Comparison of ENCODE assay signal across 12 cellular contexts in genomic region chr7:100124301-100125229, GRCh38. TPM values are rescaled to one million over a fixed set of nuclear protein-coding genes. Genes with fewer than 3 reads are reported as not detected.
DNase-seq lines count a peak whose midpoint lies in the region; ATAC-seq, FAIRE-seq and TF ChIP-seq lines count a peak whose summit lies in the region.
"Had no signal": no experiment of that assay in that cellular context is flagged by ENCODE, and none has a peak within 500 bp of the region (broad histone marks: within the 10 kb centered on the region; RNA-seq: fewer than 3 reads in every experiment).

No MANE protein-coding gene starts in this region.

- H3K36me3 ChIP-seq in DND-41 (ENCODE audit: insufficient read depth, low read length) = peaks cover 22% of the 10 kb centered on the region
- H3K36me3 ChIP-seq in GM23248 (ENCODE audit: low read depth) = no peaks in the 10 kb centered on the region

- H3K27me3 Mint-ChIP-seq in activated B cell treated with CpG ODN at 0.5 μM for 24 hours (no peaks in the 10 kb centered on the region), mesothelial cell of epicardium (ENCODE audit: low read depth) (no peaks in the 10 kb centered on the region)

- peaks cover 12% of the 10 kb centered on the region for H3K36me3 Mint-ChIP-seq in activated B cell treated with CpG ODN at 0.5 μM for 24 hours (ENCODE audit: low read depth)
- H3K36me3 Mint-ChIP-seq in mesothelial cell of epicardium = peaks cover 2% of the 10 kb centered on the region

- no peak overlapping the region for H3K4me3 ChIP-seq in A549
- peak overlapping the region in 1 of 2 experiments; percentile 6; a peak in 1 of 4 replicates for H3K4me3 ChIP-seq in DND-41 (ENCODE audit: low read depth in 1 of 2, low read length in 2 of 2)
- no peak overlapping the region for H3K4me3 ChIP-seq in GM23248

- DNase-seq in A549 (ENCODE audit: low read depth in 1 of 2, low spot score in 1 of 2) (no peak), DND-41 (no peak), activated B cell treated with CpG ODN at 0.5 μM for 24 hours (no peak), mesothelial cell of epicardium (ENCODE audit: low spot score in 2 of 2, unreplicated experiment in 2 of 2) (no peak), GM23248 (no peak), H4 (ENCODE audit: low spot score) (no peak), germinal center (ENCODE audit: low spot score) (no peak)
- DNase-seq: kidney, NCI-H2081, T1000 had no signal

- no peak overlapping the region for H3K4me3 Mint-ChIP-seq in activated B cell treated with CpG ODN at 0.5 μM for 24 hours
- peak overlapping the region; percentile 13 for H3K4me3 Mint-ChIP-seq in mesothelial cell of epicardium

- POLR2A ChIA-PET in A549 (lab: Yijun Ruan, JAX) = interaction anchor here (0.8 to 1.5 kb wide), 3 partner anchors 23 to 304 kb away, joined by 3 to 10 read pairs (median 3); partner anchors contain the start of genes AP4M1, LAMTOR4, MCM7 and ZCWPW1
- POLR2A ChIA-PET in activated B cell treated with CpG ODN at 0.5 μM for 24 hours (lab: Charles Lee) = interaction anchor here (0.6 to 2.9 kb wide), 5 partner anchors 24 to 245 kb away, joined by 3 to 49 read pairs (median 9); partner anchors contain the start of genes AP4M1 and MCM7

- H3K79me2 ChIP-seq in DND-41 (ENCODE audit: insufficient read depth, low read length) (peaks cover 50% of the 10 kb centered on the region), GM23248 (ENCODE audit: insufficient read depth) (peaks cover 31% of the 10 kb centered on the region)

- in situ Hi-C loops in GM23248 (cut with MboI) = no loop called here

- intact Hi-C loops in activated B cell treated with CpG ODN at 0.5 μM for 24 hours (cut with micrococcal nuclease) = no loop called here

- H3K9me3 Mint-ChIP-seq in activated B cell treated with CpG ODN at 0.5 μM for 24 hours (no peaks in the 10 kb centered on the region), mesothelial cell of epicardium (no peaks in the 10 kb centered on the region)

- FAIRE-seq in A549 (lab: Jason Lieb, UNC) = no peak
- FAIRE-seq: H54, kidney had no signal

- H3K27ac ChIP-seq in A549 = 0 out of 6 replicates have a peak overlapping the region, but pooled peaks of 1 of the 2 experiments have one; percentile 8
- no peak overlapping the region for H3K27ac ChIP-seq in DND-41 (ENCODE audit: low read length)
- H3K27ac ChIP-seq in GM23248 = no peak overlapping the region

- WGBS in A549 (ENCODE audit: missing lambda C conversion rate) = 89% methylated on average over 4 of the region's 4 CpGs
- 91 to 95% methylated on average over 4 of the region's 4 CpGs for WGBS in GM23248 (ENCODE audit: low coverage in 1 of 2, low lambda C conversion rate in 2 of 2, missing lambda C conversion rate in 2 of 2), 2 experiments

- H3K27ac Mint-ChIP-seq in activated B cell treated with CpG ODN at 0.5 μM for 24 hours = peak overlapping the region; percentile 35
- H3K27ac Mint-ChIP-seq in mesothelial cell of epicardium = peak overlapping the region; percentile 17

- no peak for TF ChIP-seq RAD21 in A549 (conservative IDR thresholded peaks at IDR 0.05 in 1 of 2, IDR thresholded peaks at IDR 0.05 in 1 of 2)

- ATAC-seq in A549 = no peak
- no peak for ATAC-seq in DND-41 (ENCODE audit: insufficient read depth, low read depth)
- ATAC-seq in activated B cell treated with CpG ODN at 0.5 μM for 24 hours (ENCODE audit: low read depth) = no peak
- ATAC-seq in GM19395 (IDR thresholded peaks at IDR 0.05; ENCODE audit: unreplicated experiment) = no peak

- H3K4me2 ChIP-seq in A549 (peak overlapping the region; percentile 62; the same call in 2 of the 3 replicates), DND-41 (ENCODE audit: insufficient read depth, low read length) (peak overlapping the region; percentile 100), GM23248 (ENCODE audit: unreplicated experiment) (no peak overlapping the region)

- no peaks in the 10 kb centered on the region for H3K27me3 ChIP-seq in DND-41 (ENCODE audit: insufficient read depth, low read length, poor library complexity)
- H3K27me3 ChIP-seq in GM23248 (replicated peaks; ENCODE audit: insufficient read depth) = no peaks in the 10 kb centered on the region

- H4K20me1 ChIP-seq in DND-41 (ENCODE audit: insufficient read depth, low read length) (no peaks in the 10 kb centered on the region), GM23248 (ENCODE audit: insufficient read depth) (no peaks in the 10 kb centered on the region)

- H3K4me1 Mint-ChIP-seq in activated B cell treated with CpG ODN at 0.5 μM for 24 hours (peaks cover 49% of the 10 kb centered on the region), mesothelial cell of epicardium (peaks cover 29% of the 10 kb centered on the region)

- H3K9me3 ChIP-seq in A549 (no peaks in the 10 kb centered on the region), DND-41 (ENCODE audit: insufficient read depth, low read length, severe bottlenecking) (no peaks in the 10 kb centered on the region), GM23248 (ENCODE audit: low read depth) (no peaks in the 10 kb centered on the region)

- H3K4me1 ChIP-seq in A549 (peaks cover 31% of the 10 kb centered on the region), DND-41 (ENCODE audit: insufficient read depth, low read length) (peaks cover 60% of the 10 kb centered on the region), GM23248 (ENCODE audit: insufficient read depth) (peaks cover 4% of the 10 kb centered on the region; the same call in 1 of the 2 replicates)

- H2AFZ ChIP-seq in DND-41 (ENCODE audit: low read depth, low read length) = no peak overlapping the region
- H2AFZ ChIP-seq in GM23248 = no peak overlapping the region

- H3F3A ChIP-seq in GM23248 (ENCODE audit: insufficient read depth) = peaks cover 8% of the 10 kb centered on the region

- no peak for TF ChIP-seq EP300 in A549 (IDR thresholded peaks at IDR 0.05)

- H3K9ac ChIP-seq in DND-41 (ENCODE audit: low read depth, low read length) (0 out of 2 replicates have a peak overlapping the region, but pooled peaks have one; percentile 7), GM23248 (no peak overlapping the region)

- TF ChIP-seq POLR2A in A549 (IDR thresholded peaks at IDR 0.05; ENCODE audit: low read length) = no peak

- TF ChIP-seq CTCF in A549 (IDR thresholded peaks at IDR 0.05) (no peak), DND-41 (IDR thresholded peaks at IDR 0.05; ENCODE audit: borderline replicate concordance, extremely low read depth, low read length, poor library complexity, severe bottlenecking) (no peak), activated B cell treated with CpG ODN at 0.5 μM for 24 hours (IDR thresholded peaks at IDR 0.05) (no peak), mesothelial cell of epicardium (IDR thresholded peaks at IDR 0.05; ENCODE audit: unreplicated experiment) (no peak)

- no peaks in the 10 kb centered on the region for H3K9me2 ChIP-seq in GM23248 (ENCODE audit: insufficient read depth)

- CTCF ChIA-PET in A549 (lab: Yijun Ruan, JAX) (interaction anchor here (0.6 to 5.6 kb wide), 8 partner anchors 7 to 283 kb away, joined by 3 to 46 read pairs (median 4); no protein-coding TSS in a partner anchor), activated B cell treated with CpG ODN at 0.5 μM for 24 hours (lab: Charles Lee) (interaction anchor here (1.2 kb wide), 1 partner anchor 221 kb away, joined by 3 read pairs; no protein-coding TSS in a partner anchor)

RNA-seq across cellular contexts. Expression of gene MBLAC1, which starts 2.2 kb away (rescaled TPM):
- 0.45 and 0.63 TPM in 2 replicates for polyA plus RNA-seq in A549 (2011; rRNA removed)
- 2.8 and 3.0 TPM in 2 replicates for polyA plus RNA-seq in A549 (2012; cell fraction: cytosol; rRNA removed)
- polyA plus RNA-seq in A549 (2012; cell fraction: nucleus; rRNA removed) = 3.8 and 3.9 TPM in 2 replicates
- 2.5 to 3.3 TPM (median 2.6 TPM) in 3 replicates for polyA plus RNA-seq in A549 (2017; fragmentation: RNase III; extraction: RNeasy Plus Mini Kit Qiagen cat#74134 plus additional on column Dnase treatment)
- 0.37 and 0.58 TPM in 2 replicates for polyA minus RNA-seq in A549 (2011; rRNA and poly(A)+ RNA removed)
- 1.9 and 2.2 TPM in 2 replicates for total RNA-seq in activated B cell treated with CpG ODN at 0.5 μM for 24 hours
- 2.9 to 3.5 TPM (median 2.9 TPM) in 3 replicates for total RNA-seq in mesothelial cell of epicardium
- total RNA-seq in GM23248 (2014; rRNA removed; shearing (Covaris generic)) = 0.43 and 1.9 TPM in 2 replicates
- polyA plus RNA-seq in GM23248 (2016; fragmentation: Nextera tagmentation; extraction: Ambion mirVana) = 1.3 TPM in 2 replicates
- 0.52 and 1.6 TPM in 2 replicates for total RNA-seq in H4 (2014; rRNA removed; shearing (Covaris generic))

RNA-seq across cellular contexts. Expression of gene CNPY4, which starts 5.1 kb away (rescaled TPM):
- polyA plus RNA-seq in A549 (2011; rRNA removed) (11.3 and 11.7 TPM in 2 replicates), A549 (2017; fragmentation: RNase III; extraction: RNeasy Plus Mini Kit Qiagen cat#74134 plus additional on column Dnase treatment) (16.8 to 26.2 TPM (median 22.8 TPM) in 3 replicates), GM23248 (2016; fragmentation: Nextera tagmentation; extraction: Ambion mirVana) (26.9 and 29.9 TPM in 2 replicates)
- polyA plus RNA-seq in A549 (2012; cell fraction: cytosol; rRNA removed) = 10.1 and 10.7 TPM in 2 replicates
- polyA plus RNA-seq in A549 (2012; cell fraction: nucleus; rRNA removed) = 8.6 and 12.2 TPM in 2 replicates
- polyA minus RNA-seq in A549 (2011; rRNA and poly(A)+ RNA removed) = 5.7 and 8.4 TPM in 2 replicates
- total RNA-seq in activated B cell treated with CpG ODN at 0.5 μM for 24 hours (7.1 and 8.6 TPM in 2 replicates), mesothelial cell of epicardium (26.1 to 27.9 TPM (median 27.4 TPM) in 3 replicates)
- 26.2 and 37.8 TPM in 2 replicates for total RNA-seq in GM23248 (2014; rRNA removed; shearing (Covaris generic))
- total RNA-seq in H4 (2014; rRNA removed; shearing (Covaris generic)) = 31.9 and 33.1 TPM in 2 replicates

RNA-seq across cellular contexts. Expression of gene TAF6, which starts 5.4 kb away (rescaled TPM):
- polyA plus RNA-seq in A549 (2011; rRNA removed) = 36.2 and 45.1 TPM in 2 replicates
- 59.9 and 72.2 TPM in 2 replicates for polyA plus RNA-seq in A549 (2012; cell fraction: cytosol; rRNA removed)
- polyA plus RNA-seq in A549 (2012; cell fraction: nucleus; rRNA removed) = 89.3 and 105 TPM in 2 replicates
- polyA plus RNA-seq in A549 (2017; fragmentation: RNase III; extraction: RNeasy Plus Mini Kit Qiagen cat#74134 plus additional on column Dnase treatment) = 57.0 to 62.5 TPM (median 57.1 TPM) in 3 replicates
- polyA minus RNA-seq in A549 (2011; rRNA and poly(A)+ RNA removed) = 46.2 and 51.4 TPM in 2 replicates
- total RNA-seq in activated B cell treated with CpG ODN at 0.5 μM for 24 hours = 42.6 and 54.9 TPM in 2 replicates
- 63.7 to 68.8 TPM (median 66.2 TPM) in 3 replicates for total RNA-seq in mesothelial cell of epicardium
- 40.5 and 69.8 TPM in 2 replicates for total RNA-seq in GM23248 (2014; rRNA removed; shearing (Covaris generic))
- 53.0 and 55.2 TPM in 2 replicates for polyA plus RNA-seq in GM23248 (2016; fragmentation: Nextera tagmentation; extraction: Ambion mirVana)
- total RNA-seq in H4 (2014; rRNA removed; shearing (Covaris generic)) = 44.0 and 62.1 TPM in 2 replicates

RNA-seq across cellular contexts. Expression of gene AP4M1, which starts 23.1 kb away (rescaled TPM):
- polyA plus RNA-seq in A549 (2011; rRNA removed) = 13.7 and 16.6 TPM in 2 replicates
- polyA plus RNA-seq in A549 (2012; cell fraction: cytosol; rRNA removed) = 17.3 and 19.4 TPM in 2 replicates
- 35.9 and 37.0 TPM in 2 replicates for polyA plus RNA-seq in A549 (2012; cell fraction: nucleus; rRNA removed)
- 16.5 to 18.3 TPM (median 18.1 TPM) in 3 replicates for polyA plus RNA-seq in A549 (2017; fragmentation: RNase III; extraction: RNeasy Plus Mini Kit Qiagen cat#74134 plus additional on column Dnase treatment)
- 22.7 and 28.1 TPM in 2 replicates for polyA minus RNA-seq in A549 (2011; rRNA and poly(A)+ RNA removed)
- 11.1 and 12.5 TPM in 2 replicates for total RNA-seq in activated B cell treated with CpG ODN at 0.5 μM for 24 hours
- total RNA-seq in mesothelial cell of epicardium = 23.5 to 26.8 TPM (median 25.6 TPM) in 3 replicates
- 13.7 and 16.2 TPM in 2 replicates for total RNA-seq in GM23248 (2014; rRNA removed; shearing (Covaris generic))
- polyA plus RNA-seq in GM23248 (2016; fragmentation: Nextera tagmentation; extraction: Ambion mirVana) = 18.7 and 19.4 TPM in 2 replicates
- 20.0 and 29.6 TPM in 2 replicates for total RNA-seq in H4 (2014; rRNA removed; shearing (Covaris generic))

RNA-seq across cellular contexts. Expression of gene MCM7, which starts 23.4 kb away (rescaled TPM):
- polyA plus RNA-seq in A549 (2011; rRNA removed) (138 and 145 TPM in 2 replicates), A549 (2017; fragmentation: RNase III; extraction: RNeasy Plus Mini Kit Qiagen cat#74134 plus additional on column Dnase treatment) (265 to 287 TPM (median 280 TPM) in 3 replicates), GM23248 (2016; fragmentation: Nextera tagmentation; extraction: Ambion mirVana) (49.6 and 53.7 TPM in 2 replicates)
- polyA plus RNA-seq in A549 (2012; cell fraction: cytosol; rRNA removed) = 433 and 443 TPM in 2 replicates
- polyA plus RNA-seq in A549 (2012; cell fraction: nucleus; rRNA removed) = 711 and 931 TPM in 2 replicates
- 261 and 274 TPM in 2 replicates for polyA minus RNA-seq in A549 (2011; rRNA and poly(A)+ RNA removed)
- total RNA-seq in activated B cell treated with CpG ODN at 0.5 μM for 24 hours (99.7 and 104 TPM in 2 replicates), mesothelial cell of epicardium (170 to 172 TPM (median 171 TPM) in 3 replicates)
- 61.3 and 93.1 TPM in 2 replicates for total RNA-seq in GM23248 (2014; rRNA removed; shearing (Covaris generic))
- total RNA-seq in H4 (2014; rRNA removed; shearing (Covaris generic)) = 258 and 299 TPM in 2 replicates
